ENCODE assay signal across 22 cellular contexts in genomic region chr2:155600914-155601760, GRCh38.
DNase-seq lines count a peak whose midpoint lies in the region; ATAC-seq, FAIRE-seq and TF ChIP-seq lines count a peak whose summit lies in the region.
"Had no signal": no experiment of that assay in that cellular context is flagged by ENCODE, and none has a peak within 500 bp of the region (broad histone marks: within the 10 kb centered on the region; RNA-seq: fewer than 3 reads in every experiment).

No MANE protein-coding gene starts in this region.

- no peak overlapping the region for H4K5ac ChIP-seq in H1 (ENCODE audit: insufficient read length, low read depth, low read length)

- no peaks in the 10 kb centered on the region for H3K36me3 ChIP-seq in RWPE2 (ENCODE audit: low read depth)
- H3K36me3 ChIP-seq in H1 (ENCODE audit: control insufficient read depth in 2 of 4, insufficient read depth in 4 of 4, low read length in 3 of 4): no peaks in the 10 kb centered on the region
- no peaks in the 10 kb centered on the region for H3K36me3 ChIP-seq in testis (ENCODE audit: low read depth, missing control alignments)
- H3K36me3 ChIP-seq: BE2C had no signal

- CTCF ChIA-PET in H1 (lab: Charles Lee; ENCODE audit: partially characterized antibody): interaction anchor here (0.8 to 1.3 kb wide), 3 partner anchors 232 to 726 kb away, joined by 3 read pairs; no protein-coding TSS in a partner anchor

- no peak overlapping the region for H2AK5ac ChIP-seq in H1 (ENCODE audit: low read depth, low read length)

- no peaks in the 10 kb centered on the region for H3K27me3 ChIP-seq in RWPE2 (ENCODE audit: insufficient read depth, poor library complexity, severe bottlenecking)
- H3K27me3 ChIP-seq in H1 (replicated peaks in 1 of 4; ENCODE audit: control insufficient read depth in 3 of 4, extremely low read depth in 1 of 4, insufficient read depth in 3 of 4, low read length in 3 of 4): no peaks in the 10 kb centered on the region
- no peaks in the 10 kb centered on the region for H3K27me3 ChIP-seq in testis
- H3K27me3 ChIP-seq in foreskin keratinocyte: no peaks in the 10 kb centered on the region
- H3K27me3 ChIP-seq: BE2C had no signal

- FAIRE-seq in H1 (lab: Jason Lieb, UNC): no peak
- FAIRE-seq: GM12892, GM18507 had no signal

- no peak overlapping the region for H2BK120ac ChIP-seq in H1 (replicated peaks; ENCODE audit: low read depth, low read length)

- TF ChIP-seq CTCF in RWPE2 (IDR thresholded peaks at IDR 0.05; ENCODE audit: poor library complexity, severe bottlenecking) (no peak), H1 (IDR thresholded peaks at IDR 0.05; ENCODE audit: control extremely low read depth in 1 of 3, insufficient read depth in 1 of 3, low read depth in 1 of 3, low read length in 3 of 3) (no peak), testis (IDR thresholded peaks at IDR 0.05) (no peak), foreskin keratinocyte (conservative IDR thresholded peaks at IDR 0.05) (no peak)

- H3K14ac ChIP-seq in H1 (ENCODE audit: insufficient read length): no peak overlapping the region

- H3K9me3 ChIP-seq in RWPE2 (ENCODE audit: severe bottlenecking): no peaks in the 10 kb centered on the region
- H3K9me3 ChIP-seq in H1 (ENCODE audit: insufficient read depth in 2 of 2, low read depth in 1 of 2, low read length in 1 of 2): no peaks in the 10 kb centered on the region
- H3K9me3 ChIP-seq in testis: no peaks in the 10 kb centered on the region
- H3K9me3 ChIP-seq: BE2C had no signal

- no peak for ATAC-seq in RWPE2 (ENCODE audit: low read depth)
- peak; percentile 32 for ATAC-seq in sciatic nerve
- no peak for ATAC-seq in GM19395 (IDR thresholded peaks at IDR 0.05; ENCODE audit: unreplicated experiment)
- no peak for ATAC-seq in HG02588 (IDR thresholded peaks at IDR 0.05; ENCODE audit: unreplicated experiment)
- ATAC-seq in foreskin keratinocyte: no peak
- ATAC-seq: GM23338, HCT116 had no signal

- no peaks in the 10 kb centered on the region for H3K23me2 ChIP-seq in H1 (ENCODE audit: low read depth, low read length)

- intact Hi-C loops in sciatic nerve (cut with DNase I): no loop called here
- intact Hi-C loops in testis (cut with DNase I; ENCODE audit: low total_unique reads): no loop called here

- H3K4me3 ChIP-seq in RWPE2 (ENCODE audit: severe bottlenecking) (no peak overlapping the region), H1 (ENCODE audit: extremely low read depth in 1 of 4, insufficient read depth in 2 of 4, low read depth in 3 of 4, low read length in 4 of 4) (no peak overlapping the region), testis (peak overlapping the region; percentile 4 to 26)
- H3K4me3 ChIP-seq: GM23338 had no signal

- H2BK15ac ChIP-seq in H1 (ENCODE audit: low read length): no peak overlapping the region

- no peak overlapping the region for H4K91ac ChIP-seq in H1 (replicated peaks; ENCODE audit: insufficient read length, low read length)

- no peak overlapping the region for H3K4ac ChIP-seq in H1 (replicated peaks; ENCODE audit: insufficient read length, low read depth, low read length)

- H3K23ac ChIP-seq in H1 (ENCODE audit: insufficient read length): no peak overlapping the region

- no peak overlapping the region for H2BK12ac ChIP-seq in H1 (ENCODE audit: low read depth, low read length)

- no peak for TF ChIP-seq RAD21 in H1 (IDR thresholded peaks at IDR 0.05 in 1 of 2, conservative IDR thresholded peaks at IDR 0.05 in 1 of 2; ENCODE audit: low read depth in 2 of 2, low read length in 2 of 2)

- no peak overlapping the region for H3K9ac ChIP-seq in H1 (replicated peaks in 1 of 4; ENCODE audit: extremely low read depth in 1 of 4, low read depth in 3 of 4, low read length in 3 of 4)

- H2BK20ac ChIP-seq in H1 (ENCODE audit: low read length): no peak overlapping the region

- no peak overlapping the region for H2AFZ ChIP-seq in H1 (ENCODE audit: low read length)
- H2AFZ ChIP-seq: GM23338 had no signal

- H3K79me2 ChIP-seq in H1 (ENCODE audit: control insufficient read depth in 1 of 2, insufficient read depth in 2 of 2, low read length in 2 of 2): no peaks in the 10 kb centered on the region

- no peak overlapping the region for H3K56ac ChIP-seq in H1 (replicated peaks; ENCODE audit: insufficient read length, low read depth, low read length)

- DNase-seq in RWPE2 (ENCODE audit: low spot score): peak; percentile 16
- no peak for DNase-seq in H1 (ENCODE audit: low read depth in 1 of 2, low spot score in 2 of 2)
- DNase-seq in sciatic nerve (ENCODE audit: low spot score): no peak
- DNase-seq in testis: no peak
- DNase-seq in stimulated activated CD4-positive, alpha-beta T cell treated with anti-CD3 and anti-CD28 coated beads, Interleukin-2, amount 100 ng/mL, for 24 hours: no peak
- DNase-seq in foreskin keratinocyte: no peak
- DNase-seq: BE2C; C1 segment of cervical spinal cord; CD4-positive, CD25-positive, alpha-beta regulatory T cell; CD8-positive, alpha-beta memory T cell; COR-L47; DMS153; DMS79; GDM1; H7; HFFc6 had no signal

- H4K20me1 ChIP-seq in H1 (replicated peaks in 1 of 2; ENCODE audit: control insufficient read depth in 1 of 2, insufficient read depth in 2 of 2, low read length in 2 of 2): no peaks in the 10 kb centered on the region

- 83% methylated on average over 9 of the region's 10 CpGs; no CpG with 5 or more reads in 1 of the 2 experiments for WGBS in H1 (ENCODE audit: extremely low coverage in 1 of 2, insufficient coverage in 1 of 2, insufficient read length in 1 of 2, insufficient replicate concordance in 2 of 2, low coverage in 1 of 2, low lambda C conversion rate in 2 of 2, missing lambda C conversion rate in 1 of 2), 2 experiments
- WGBS in testis, 2 donors: 58 to 64% methylated on average over 9 to 10 of the region's 10 CpGs

- TF ChIP-seq POLR2A in H1 (IDR thresholded peaks at IDR 0.05; ENCODE audit: control extremely low read depth in 1 of 2, low read depth in 2 of 2, low read length in 2 of 2) (no peak), testis (IDR thresholded peaks at IDR 0.05) (no peak)

- peak overlapping the region; percentile 51; the same call in 1 of the 2 replicates for H4K8ac ChIP-seq in H1 (ENCODE audit: extremely low read depth, insufficient read depth, low read length)

- POLR2A ChIA-PET in H1 (lab: Charles Lee; ENCODE audit: partially characterized antibody): no interaction called here

- TF ChIP-seq EP300 in H1 (IDR thresholded peaks at IDR 0.05; ENCODE audit: borderline replicate concordance in 1 of 2, low read depth in 2 of 2, low read length in 2 of 2): no peak

- no peaks in the 10 kb centered on the region for H3K79me1 ChIP-seq in H1 (ENCODE audit: low read depth, low read length)

- H2BK5ac ChIP-seq in H1 (ENCODE audit: low read depth, low read length): no peak overlapping the region

- no peak overlapping the region for H3K18ac ChIP-seq in H1 (ENCODE audit: extremely low read depth, low read length)

- no peak overlapping the region for H3K4me2 ChIP-seq in H1 (ENCODE audit: insufficient read depth in 1 of 2, low read depth in 2 of 2, low read length in 2 of 2)
- H3K4me2 ChIP-seq: GM23338 had no signal

- no peaks in the 10 kb centered on the region for H3K4me1 ChIP-seq in RWPE2 (ENCODE audit: insufficient read depth, poor library complexity, severe bottlenecking)
- no peaks in the 10 kb centered on the region for H3K4me1 ChIP-seq in H1 (replicated peaks in 1 of 4; ENCODE audit: control insufficient read depth in 3 of 4, insufficient read depth in 4 of 4, low read length in 3 of 4)
- no peaks in the 10 kb centered on the region for H3K4me1 ChIP-seq in testis
- H3K4me1 ChIP-seq in foreskin keratinocyte: no peaks in the 10 kb centered on the region
- H3K4me1 ChIP-seq: BE2C had no signal

- no peak overlapping the region for H3K27ac ChIP-seq in RWPE2 (ENCODE audit: poor library complexity, severe bottlenecking)
- no peak overlapping the region for H3K27ac ChIP-seq in H1 (ENCODE audit: low read depth, low read length)
- no peak overlapping the region for H3K27ac ChIP-seq in testis
- no peak overlapping the region for H3K27ac ChIP-seq in foreskin keratinocyte

TF ChIP-seq in H1, 55 proteins besides CTCF, POLR2A, EP300 and RAD21 (continues in another document):
- TF ChIP-seq TAF1 (IDR thresholded peaks at IDR 0.05; ENCODE audit: low read depth, low read length) (no peak), SUZ12 (IDR thresholded peaks at IDR 0.05; ENCODE audit: low read length) (no peak), RFX5 (IDR thresholded peaks at IDR 0.05; ENCODE audit: borderline replicate concordance, low read depth, low read length) (no peak), CBX5 (IDR thresholded peaks at IDR 0.05; ENCODE audit: low read depth, low read length) (no peak), CHD1 (IDR thresholded peaks at IDR 0.05; ENCODE audit: low read depth, low read length) (no peak), BACH1 (IDR thresholded peaks at IDR 0.05; ENCODE audit: low read length) (no peak), MAX (IDR thresholded peaks at IDR 0.05) (no peak), POLR2AphosphoS5 (IDR thresholded peaks at IDR 0.05; ENCODE audit: low read depth, low read length) (no peak)

Comparison
In these comparisons a context has a peak if more than half of its experiments do, and no peak if none do; other contexts are left out.
1. H3K4me3 ChIP-seq: peak in testis (2 of 2); none in RWPE2 (single experiment) and H1 (0 of 4).